8 cellular contexts compared by ENCODE assay signal in the genomic region with DNA sequence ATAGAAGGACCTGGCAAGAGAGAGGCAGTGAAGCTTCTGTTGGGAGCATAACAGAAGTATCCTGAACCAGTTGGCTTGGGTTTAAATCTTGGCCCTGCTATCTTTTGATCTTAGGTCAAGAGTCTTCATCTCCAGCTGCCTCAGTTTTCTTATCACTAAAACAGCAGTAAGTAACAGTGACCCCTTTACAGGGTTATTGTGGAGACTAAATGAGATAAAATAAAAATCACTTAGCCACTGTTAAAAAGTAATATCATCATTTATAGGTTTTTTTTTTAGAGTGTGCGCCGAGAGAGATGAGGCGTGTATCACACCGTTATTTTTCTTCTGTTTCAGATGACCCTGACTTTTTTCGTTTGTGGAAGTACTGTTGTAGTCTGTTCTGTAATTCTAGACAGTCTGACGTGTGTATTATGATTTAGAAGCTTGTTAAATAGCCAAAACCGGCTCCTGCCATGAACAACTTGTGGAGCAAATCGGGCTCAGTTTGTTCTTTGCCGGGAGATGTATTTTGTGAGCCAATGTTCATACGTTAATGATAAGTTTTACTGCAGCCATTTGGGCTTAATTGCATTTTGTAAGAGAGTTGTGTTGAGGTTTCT. TPM values are rescaled to one million over a fixed set of nuclear protein-coding genes. Genes with fewer than 3 reads are reported as not detected.
DNase-seq lines count a peak whose midpoint lies in the region; ATAC-seq, FAIRE-seq and TF ChIP-seq lines count a peak whose summit lies in the region.

No MANE protein-coding gene starts in this region.

- H3K27ac ChIP-seq in astrocyte (ENCODE audit: low read depth, low read length) (peak overlapping the region; percentile 99), HepG2 (ENCODE audit: extremely low read length, insufficient read depth, low read length) (peak overlapping the region; percentile 94), thyroid gland (peak overlapping the region; percentile 90 to 96 (median 91))

- CTCF ChIA-PET in activated CD4-positive, alpha-beta T cell treated with anti-CD3 and anti-CD28 coated beads, Interleukin-2, amount 10 ng/mL, durations not matched to agents 7 days and 5 days (lab: Charles Lee): interaction anchor here (0.6 to 2.1 kb wide), 8 partner anchors 11 to 92 kb away, joined by 3 to 12 read pairs (median 4); partner anchors contain the start of gene TRAPPC3
- CTCF ChIA-PET in HepG2 (lab: Yijun Ruan, JAX; ENCODE audit: low intra/inter-chr PET ratio, low total read pairs): no interaction called here

- FAIRE-seq in astrocyte (lab: Jason Lieb, UNC) (no peak), HepG2 (lab: Jason Lieb, UNC) (no peak)

- H3K9ac ChIP-seq in astrocyte (ENCODE audit: low read length): peak overlapping the region; percentile 95
- H3K9ac ChIP-seq in HepG2 (ENCODE audit: insufficient read depth, low read depth, low read length): peak overlapping the region; percentile 95

- H3K4me3 ChIP-seq in astrocyte (ENCODE audit: insufficient read depth, low read depth, low read length) (peak overlapping the region; percentile 98), HepG2 (replicated peaks in 1 of 3; ENCODE audit: insufficient read depth in 1 of 3, low read depth in 2 of 3, low read length in 3 of 3) (peak overlapping the region; percentile 86 to 100 (median 89)), thyroid gland (replicated peaks in 1 of 3) (peak overlapping the region; percentile 64 to 88 (median 71))

- H3K27me3 Mint-ChIP-seq in activated CD4-positive, alpha-beta T cell treated with anti-CD3 and anti-CD28 coated beads, Interleukin-2, amount 10 ng/mL, durations not matched to agents 7 days and 5 days: no peaks in the 10 kb centered on the region
- no peaks in the 10 kb centered on the region for H3K27me3 Mint-ChIP-seq in astrocyte (ENCODE audit: low read depth, unreplicated experiment)

- intact Hi-C loops in HepG2 (cut with micrococcal nuclease; ENCODE audit: unreplicated experiment) (loop anchor here (2.0 to 10.0 kb wide), 2 partner anchors 15 to 71 kb away; partner anchors contain the start of gene MAP7D1), thyroid gland (cut with DNase I) (loop anchor here (10.0 kb wide), 1 partner anchor 49 kb away; no protein-coding TSS in a partner anchor)

- ATAC-seq in HepG2: no peak

- TF ChIP-seq EP300 in HepG2 (IDR thresholded peaks at IDR 0.05; ENCODE audit: low read depth in 2 of 2, low read length in 2 of 2) (no peak), HepG2 (CRISPR knock-in tag; IDR thresholded peaks at IDR 0.05; ENCODE audit: borderline replicate concordance) (no peak)

- no peak for TF ChIP-seq CTCF in astrocyte (IDR thresholded peaks at IDR 0.05; ENCODE audit: insufficient read depth, low read depth, low read length)
- no peak for TF ChIP-seq CTCF in HepG2 (CRISPR knock-in tag; IDR thresholded peaks at IDR 0.05)
- TF ChIP-seq CTCF in thyroid gland (IDR thresholded peaks at IDR 0.05): no peak

- peak overlapping the region; percentile 99 for H3K4me2 ChIP-seq in astrocyte (ENCODE audit: low read length)
- peak overlapping the region; percentile 75 for H3K4me2 ChIP-seq in HepG2 (ENCODE audit: low read depth, low read length)

- H3K79me2 ChIP-seq in astrocyte (ENCODE audit: insufficient read depth, low read length) (peaks cover 61% of the 10 kb centered on the region), HepG2 (ENCODE audit: insufficient read depth, low read length) (peaks cover 58% of the 10 kb centered on the region)

- 6% methylated on average over 10 of the region's 10 CpGs for WGBS in HepG2 (ENCODE audit: low lambda C conversion rate)
- 22 to 24% methylated on average over 10 of the region's 10 CpGs for WGBS in thyroid gland, 2 donors

- peak overlapping the region; percentile 87 for H3K4me3 Mint-ChIP-seq in activated CD4-positive, alpha-beta T cell treated with anti-CD3 and anti-CD28 coated beads, Interleukin-2, amount 10 ng/mL, durations not matched to agents 7 days and 5 days
- H3K4me3 Mint-ChIP-seq in astrocyte (ENCODE audit: unreplicated experiment): peak overlapping the region; percentile 99

- peak overlapping the region; percentile 99 for H3K27ac Mint-ChIP-seq in activated CD4-positive, alpha-beta T cell treated with anti-CD3 and anti-CD28 coated beads, Interleukin-2, amount 10 ng/mL, durations not matched to agents 7 days and 5 days
- peak overlapping the region; percentile 100 for H3K27ac Mint-ChIP-seq in astrocyte (ENCODE audit: unreplicated experiment)

- BruUV-seq in HepG2 (replicated peaks; lab: Mats Ljungman, UMichigan): no TSS peak

- POLR2A ChIA-PET in activated CD4-positive, alpha-beta T cell treated with anti-CD3 and anti-CD28 coated beads, Interleukin-2, amount 10 ng/mL, durations not matched to agents 7 days and 5 days (lab: Charles Lee): no interaction called here
- POLR2A ChIA-PET in HepG2 (lab: Yijun Ruan, JAX): interaction anchor here (0.9 to 8.2 kb wide), 17 partner anchors 8 to 161 kb away, joined by 3 to 141 read pairs (median 10); partner anchors contain the start of genes MAP7D1, SH3D21, STK40 and TRAPPC3

- H3K4me1 Mint-ChIP-seq in activated CD4-positive, alpha-beta T cell treated with anti-CD3 and anti-CD28 coated beads, Interleukin-2, amount 10 ng/mL, durations not matched to agents 7 days and 5 days: peaks cover 25% of the 10 kb centered on the region
- H3K4me1 Mint-ChIP-seq in astrocyte (ENCODE audit: low read depth, unreplicated experiment): peaks cover 10% of the 10 kb centered on the region

- H4K20me1 ChIP-seq in astrocyte (ENCODE audit: insufficient read depth, low read length) (peaks cover 53% of the 10 kb centered on the region), HepG2 (ENCODE audit: insufficient read depth, low read length) (peaks cover 44% of the 10 kb centered on the region)

- H3K27me3 ChIP-seq in astrocyte (ENCODE audit: insufficient read depth, low read length): no peaks in the 10 kb centered on the region
- no peaks in the 10 kb centered on the region; a peak in 1 of 5 replicates for H3K27me3 ChIP-seq in HepG2 (ENCODE audit: control insufficient read depth in 1 of 2, insufficient read depth in 2 of 2, low read length in 2 of 2)
- no peaks in the 10 kb centered on the region for H3K27me3 ChIP-seq in thyroid gland

- no peak for DNase-seq in activated CD4-positive, alpha-beta T cell treated with anti-CD3 and anti-CD28 coated beads, Interleukin-2, amount 10 ng/mL, durations not matched to agents 7 days and 5 days
- DNase-seq in activated CD4-positive, alpha-beta T cell treated with anti-CD3 and anti-CD28 coated beads, Interleukin-2, amount 50 U/mL, for 1 hour: no peak
- DNase-seq in astrocyte (ENCODE audit: low read depth) (no peak), HepG2 (ENCODE audit: low spot score) (no peak), thyroid gland (no peak), NCI-H2171 (lab: John Stamatoyannopoulos, UW) (no peak), HPDE6-E6E7 (ENCODE audit: extremely low spot score) (no peak), KG1 (lab: John Stamatoyannopoulos, UW) (no peak)

- H3K4me1 ChIP-seq in astrocyte (ENCODE audit: insufficient read depth, low read length): peaks cover 19% of the 10 kb centered on the region
- H3K4me1 ChIP-seq in HepG2 (ENCODE audit: insufficient read depth, low read length): peaks cover 41% of the 10 kb centered on the region
- peaks cover 27 to 28% of the 10 kb centered on the region in 2 donors for H3K4me1 ChIP-seq in thyroid gland

- H3K36me3 ChIP-seq in astrocyte (ENCODE audit: insufficient read depth, low read length) (peaks cover 6% of the 10 kb centered on the region), HepG2 (replicated peaks in 1 of 2; ENCODE audit: control insufficient read depth in 1 of 2, insufficient read depth in 2 of 2, low read length in 2 of 2) (peaks cover 7 to 16% of the 10 kb centered on the region in 2 experiments; a peak in 3 of 5 replicates), thyroid gland (peaks cover 3 to 12% of the 10 kb centered on the region in 2 donors)

- in situ Hi-C loops in HepG2 (cut with HindIII; ENCODE audit: extremely low pct_ligation_motif_present, low pct_unique_long_range_greater_than_20kb): no loop called here

- TF ChIP-seq POLR2A in HepG2 (IDR thresholded peaks at IDR 0.05; ENCODE audit: insufficient read depth in 1 of 2, low read depth in 2 of 2, low read length in 2 of 2): no peak
- no peak for TF ChIP-seq POLR2A in thyroid gland (IDR thresholded peaks at IDR 0.05)

- H2AFZ ChIP-seq in astrocyte (ENCODE audit: low read depth, low read length): no peak overlapping the region
- no peak overlapping the region for H2AFZ ChIP-seq in HepG2 (ENCODE audit: low read length)

- no peaks in the 10 kb centered on the region for H3K9me3 Mint-ChIP-seq in activated CD4-positive, alpha-beta T cell treated with anti-CD3 and anti-CD28 coated beads, Interleukin-2, amount 10 ng/mL, durations not matched to agents 7 days and 5 days
- no peaks in the 10 kb centered on the region for H3K9me3 Mint-ChIP-seq in astrocyte (ENCODE audit: unreplicated experiment)

- H3K36me3 Mint-ChIP-seq in activated CD4-positive, alpha-beta T cell treated with anti-CD3 and anti-CD28 coated beads, Interleukin-2, amount 10 ng/mL, durations not matched to agents 7 days and 5 days (ENCODE audit: low read depth): peaks cover 23% of the 10 kb centered on the region
- peaks cover 1% of the 10 kb centered on the region for H3K36me3 Mint-ChIP-seq in astrocyte (ENCODE audit: low read depth, unreplicated experiment)

- H3K9me3 ChIP-seq in astrocyte (ENCODE audit: insufficient read depth, low read depth, low read length): no peaks in the 10 kb centered on the region
- no peaks in the 10 kb centered on the region for H3K9me3 ChIP-seq in HepG2 (ENCODE audit: low read length)
- no peaks in the 10 kb centered on the region for H3K9me3 ChIP-seq in thyroid gland

- no peak for TF ChIP-seq RAD21 in HepG2 (CRISPR knock-in tag; IDR thresholded peaks at IDR 0.05)

RNA-seq across cellular contexts. Expression of gene THRAP3, which starts 1.2 kb away (rescaled TPM):
- total RNA-seq in activated CD4-positive, alpha-beta T cell treated with anti-CD3 and anti-CD28 coated beads, Interleukin-2, amount 10 ng/mL, durations not matched to agents 7 days and 5 days: 100 to 1,000 TPM; 142 to 167 TPM
- 109 and 110 TPM in 2 replicates for total RNA-seq in astrocyte
- 92.6 and 127 TPM in 2 replicates for total RNA-seq in HepG2 (2016; rRNA removed; fragmentation: Illumina TruSeq; extraction: Trizol)
- total RNA-seq in HepG2 (2016; cell fraction: cytosol; rRNA removed; fragmentation: Illumina TruSeq; extraction: Trizol; ENCODE audit: low read depth): 4.4 and 4.8 TPM in 2 replicates
- 91.8 and 120 TPM in 2 replicates for total RNA-seq in HepG2 (2016; cell fraction: insoluble cytoplasmic fraction; rRNA removed; fragmentation: Illumina TruSeq; extraction: Trizol)
- 17.0 and 19.1 TPM in 2 replicates for total RNA-seq in HepG2 (2016; cell fraction: membrane; rRNA removed; fragmentation: Illumina TruSeq; extraction: Trizol)
- 65.3 and 66.9 TPM in 2 replicates for total RNA-seq in HepG2 (2016; cell fraction: nucleus; rRNA removed; fragmentation: Illumina TruSeq; extraction: Trizol)
- polyA plus RNA-seq in HepG2 (2011; rRNA removed): 45.0 and 48.3 TPM in 2 replicates
- 24.6 and 36.8 TPM in 2 replicates for polyA plus RNA-seq in HepG2 (2011; cell fraction: cytosol; rRNA removed)
- 24.7 and 31.6 TPM in 2 replicates for polyA plus RNA-seq in HepG2 (2011; cell fraction: nucleus; rRNA removed)
- 42.6 and 51.5 TPM in 2 replicates for polyA plus RNA-seq in HepG2 (2012)
- polyA plus RNA-seq in HepG2 (2016; cell fraction: cytosol; fragmentation: Illumina TruSeq; extraction: Trizol; ENCODE audit: low read depth): 2.2 and 2.7 TPM in 2 replicates
- 84.9 and 85.0 TPM in 2 replicates for polyA plus RNA-seq in HepG2 (2016; cell fraction: insoluble cytoplasmic fraction; fragmentation: Illumina TruSeq; extraction: Trizol; ENCODE audit: low read depth)
- polyA plus RNA-seq in HepG2 (2016; cell fraction: membrane; fragmentation: Illumina TruSeq; extraction: Trizol; ENCODE audit: low read depth): 6.4 and 7.9 TPM in 2 replicates
- 72.6 and 82.4 TPM in 2 replicates for polyA plus RNA-seq in HepG2 (2016; cell fraction: nucleus; fragmentation: Illumina TruSeq; extraction: Trizol; ENCODE audit: insufficient read depth, low read depth)
- polyA minus RNA-seq in HepG2 (2011; rRNA and poly(A)+ RNA removed; ENCODE audit: low replicate concordance): 52.7 and 91.8 TPM in 2 replicates
- 53.5 and 56.4 TPM in 2 replicates for polyA minus RNA-seq in HepG2 (2011; cell fraction: cytosol; rRNA and poly(A)+ RNA removed)
- polyA minus RNA-seq in HepG2 (2011; cell fraction: nucleus; rRNA and poly(A)+ RNA removed): 36.8 and 66.3 TPM in 2 replicates
- total RNA-seq in thyroid gland: 100 to 1,000 TPM in 3 of 4 donors, 10 to 100 TPM in 1; 88.9 to 129 (median 115) TPM
